Comparison of ENCODE assay signal across 29 cellular contexts in genomic region chr7:89927762-89928161, GRCh38.
"Had no signal": no experiment of that assay in that cellular context is flagged by ENCODE, and none has a peak within 500 bp of the region (broad histone marks: within the 10 kb centered on the region; RNA-seq: fewer than 3 reads in every experiment).

No MANE protein-coding gene starts in this region.

- H3K9me3 ChIP-seq: adrenal gland, body of pancreas, colonic mucosa, gastrocnemius medialis had no signal

- H3K27me3 ChIP-seq: adrenal gland, body of pancreas, colonic mucosa, foreskin keratinocyte, gastrocnemius medialis had no signal

- H3K36me3 ChIP-seq: adrenal gland, colonic mucosa, gastrocnemius medialis had no signal

- ATAC-seq: activated CD4-positive, alpha-beta T cell treated with anti-CD3 and anti-CD28 coated beads for 36 hours; activated CD8-positive, alpha-beta memory T cell treated with anti-CD3 and anti-CD28 coated beads, Interleukin-2, amount 10 ng/mL, durations not matched to agents 7 days and 5 days; activated CD8-positive, alpha-beta T cell treated with anti-CD3 and anti-CD28 coated beads, Interleukin-2, amount 10 ng/mL, durations not matched to agents 7 days and 5 days; activated naive CD8-positive, alpha-beta T cell treated with anti-CD3 and anti-CD28 coated beads, Interleukin-2, amount 50 U/mL, for 24 hours; body of pancreas; esophagus mucosa; foreskin keratinocyte; gastrocnemius medialis; T-helper 17 cell had no signal

- H3K4me1 ChIP-seq: adrenal gland, body of pancreas, colonic mucosa, foreskin keratinocyte, gastrocnemius medialis had no signal

- H3K27ac ChIP-seq: adrenal gland, body of pancreas, colonic mucosa, foreskin keratinocyte, gastrocnemius medialis had no signal

- DNase-seq: activated CD4-positive, alpha-beta memory T cell treated with anti-CD3 and anti-CD28 coated beads for 36 hours; activated CD4-positive, alpha-beta T cell treated with anti-CD3 and anti-CD28 coated beads for 36 hours; activated CD4-positive, alpha-beta T cell treated with anti-CD3 and anti-CD28 coated beads, Interleukin-2, amount 10 ng/mL, durations not matched to agents 24 days and 14 days; activated CD4-positive, CD25-positive, alpha-beta regulatory T cell; activated CD4-positive, CD25-positive, alpha-beta regulatory T cell treated with anti-CD3 and anti-CD28 coated beads, Interleukin-2, amount 50 U/mL, for 72 hours; activated CD8-positive, alpha-beta memory T cell treated with anti-CD3 and anti-CD28 coated beads, Interleukin-2, amount 10 ng/mL, durations not matched to agents 7 days and 5 days; activated CD8-positive, alpha-beta memory T cell treated with anti-CD3 and anti-CD28 coated beads, Interleukin-2, amount 50 U/mL, for 4 hours; activated CD8-positive, alpha-beta T cell treated with anti-CD3 and anti-CD28 coated beads, Interleukin-2, amount 10 ng/mL, durations not matched to agents 7 days and 5 days; activated effector memory CD4-positive, alpha-beta T cell treated with anti-CD3 and anti-CD28 coated beads, Interleukin-2, amount 50 U/mL, for 16 hours; activated naive CD4-positive, alpha-beta T cell treated with anti-CD3 and anti-CD28 coated beads for 36 hours; activated naive CD8-positive, alpha-beta T cell treated with anti-CD3 and anti-CD28 coated beads for 36 hours; activated naive CD8-positive, alpha-beta T cell treated with anti-CD3 and anti-CD28 coated beads, Interleukin-2, amount 50 U/mL, for 24 hours; activated T-cell treated with anti-CD3 and anti-CD28 coated beads, Interleukin-2, amount 50 U/mL, for 1 hour; activated T-cell treated with anti-CD3 and anti-CD28 coated beads, Interleukin-2, amount 50 U/mL, for 48 hours; adrenal gland; amygdala; aorta; body of pancreas; central memory CD4-positive, alpha-beta T cell; cerebellar nuclear complex; colonic mucosa; effector memory CD4-positive, alpha-beta T cell; endodermal cell; foreskin keratinocyte; gastrocnemius medialis; T-helper 1 cell; T-helper 17 cell; T1000 had no signal

- H3K4me3 ChIP-seq: adrenal gland, body of pancreas, colonic mucosa, gastrocnemius medialis had no signal
